32 cellular contexts compared by ENCODE assay signal in genomic region chr3:184029456-184029950, GRCh38. TPM values are rescaled to one million over a fixed set of nuclear protein-coding genes. Genes with fewer than 3 reads are reported as not detected.
"Had no signal": no experiment of that assay in that cellular context is flagged by ENCODE, and none has a peak within 500 bp of the region (broad histone marks: within the 10 kb centered on the region; RNA-seq: fewer than 3 reads in every experiment).

No MANE protein-coding gene starts in this region.

- H3K4me1 Mint-ChIP-seq: central memory CD8-positive, alpha-beta T cell; naive thymus-derived CD8-positive, alpha-beta T cell; nephron progenitor cell; stimulated activated naive B cell treated with anti-CD40 and anti-IgM and Interleukin-4, amounts not matched to agents 10 μg/mL and 1 μg/mL and 100 μg/mL, for 72 hours had no signal

- H3K9me3 Mint-ChIP-seq: central memory CD8-positive, alpha-beta T cell; effector memory CD8-positive, alpha-beta T cell; naive thymus-derived CD8-positive, alpha-beta T cell; nephron progenitor cell; stimulated activated naive B cell treated with anti-CD40 and anti-IgM and Interleukin-4, amounts not matched to agents 10 μg/mL and 1 μg/mL and 100 μg/mL, for 72 hours; stimulated activated naive CD8-positive, alpha-beta T cell treated with anti-CD3 and anti-CD28 coated beads, Interleukin-15, Interleukin-2, amounts not matched to agents 100 ng/mL and 50 ng/mL, for 24 hours had no signal

- H3K27ac ChIP-seq: esophagus squamous epithelium, psoas muscle, thoracic aorta, tibial nerve, upper lobe of left lung had no signal

- DNase-seq: cortex of kidney; effector memory CD8-positive, alpha-beta T cell; erythroblast; esophagus squamous epithelium; head of caudate nucleus; kidney; mesenchymal stem cell; midbrain; naive thymus-derived CD8-positive, alpha-beta T cell; nephron progenitor cell; nucleus accumbens; psoas muscle; small intestine; stimulated activated CD4-positive, alpha-beta T cell treated with anti-CD3 and anti-CD28 coated beads, Interleukin-15, amount 100 ng/mL, for 24 hours; stimulated activated CD4-positive, alpha-beta T cell treated with anti-CD3 and anti-CD28 coated beads, Interleukin-2, amount 100 ng/mL, for 48 hours; stimulated activated naive B cell treated with anti-CD40 and anti-IgM and Interleukin-4, amounts not matched to agents 10 μg/mL and 1 μg/mL and 100 μg/mL, for 72 hours; upper lobe of left lung had no signal

- H3K4me3 ChIP-seq: esophagus squamous epithelium, psoas muscle, thoracic aorta, tibial nerve, upper lobe of left lung had no signal

- H3K4me3 Mint-ChIP-seq: central memory CD8-positive, alpha-beta T cell; effector memory CD8-positive, alpha-beta T cell; naive thymus-derived CD8-positive, alpha-beta T cell; nephron progenitor cell; stimulated activated naive B cell treated with anti-CD40 and anti-IgM and Interleukin-4, amounts not matched to agents 10 μg/mL and 1 μg/mL and 100 μg/mL, for 72 hours; stimulated activated naive CD8-positive, alpha-beta T cell treated with anti-CD3 and anti-CD28 coated beads, Interleukin-15, Interleukin-2, amounts not matched to agents 100 ng/mL and 50 ng/mL, for 24 hours had no signal

- H3K36me3 Mint-ChIP-seq: naive thymus-derived CD8-positive, alpha-beta T cell; stimulated activated naive B cell treated with anti-CD40 and anti-IgM and Interleukin-4, amounts not matched to agents 10 μg/mL and 1 μg/mL and 100 μg/mL, for 72 hours had no signal

- H3K9me3 ChIP-seq: esophagus squamous epithelium, psoas muscle, thoracic aorta, tibial nerve, upper lobe of left lung had no signal

- H3K27me3 ChIP-seq: tibial nerve, upper lobe of left lung had no signal

- H3K27ac Mint-ChIP-seq: effector memory CD8-positive, alpha-beta T cell; naive thymus-derived CD8-positive, alpha-beta T cell; nephron progenitor cell; stimulated activated naive B cell treated with anti-CD40 and anti-IgM and Interleukin-4, amounts not matched to agents 10 μg/mL and 1 μg/mL and 100 μg/mL, for 72 hours; stimulated activated naive CD8-positive, alpha-beta T cell treated with anti-CD3 and anti-CD28 coated beads, Interleukin-15, Interleukin-2, amounts not matched to agents 100 ng/mL and 50 ng/mL, for 24 hours had no signal

- H3K36me3 ChIP-seq: esophagus squamous epithelium, thoracic aorta, tibial nerve, upper lobe of left lung had no signal

- ATAC-seq: effector memory CD8-positive, alpha-beta T cell; left lobe of liver; naive thymus-derived CD8-positive, alpha-beta T cell; psoas muscle; right cardiac atrium; stimulated activated naive B cell treated with anti-CD40 and anti-IgM and Interleukin-4, amounts not matched to agents 10 μg/mL and 1 μg/mL and 100 μg/mL, for 72 hours had no signal

- H3K4me1 ChIP-seq: psoas muscle, tibial nerve, upper lobe of left lung had no signal

RNA-seq across cellular contexts. Expression of gene HTR3D, which starts 2.0 kb away (rescaled TPM):
- total RNA-seq: chondrocyte; dermis microvascular lymphatic vessel endothelial cell; esophagus squamous epithelium; frontal cortex; glomerular endothelial cell; kidney; left lobe of liver; lower leg skin; lung microvascular endothelial cell; mucosa of gallbladder; naive thymus-derived CD8-positive, alpha-beta T cell; osteocyte; psoas muscle; right cardiac atrium; thoracic aorta; tibial nerve; upper lobe of left lung had no signal
- polyA plus RNA-seq: naive thymus-derived CD8-positive, alpha-beta T cell; psoas muscle; right cardiac atrium; small intestine had no signal

RNA-seq across cellular contexts. Expression of gene HTR3C, which starts 23.3 kb away (rescaled TPM):
- total RNA-seq: chondrocyte; esophagus squamous epithelium; frontal cortex; glomerular endothelial cell; kidney; left lobe of liver; lower leg skin; lung microvascular endothelial cell; naive thymus-derived CD8-positive, alpha-beta T cell; osteocyte; psoas muscle; renal cortical epithelial cell; right cardiac atrium; thoracic aorta; tibial nerve had no signal
- polyA plus RNA-seq: naive thymus-derived CD8-positive, alpha-beta T cell; psoas muscle; right cardiac atrium had no signal
